Comparison of ENCODE assay signal across 9 cellular contexts in genomic region chr11:10307022-10307410, GRCh38. TPM values are rescaled to one million over a fixed set of nuclear protein-coding genes. Genes with fewer than 3 reads are reported as not detected.
A peak's percentile ranks its signal among the peaks of the same experiment; 100 is the strongest.
DNase-seq lines count a peak whose midpoint lies in the region; TF ChIP-seq lines count a peak whose summit lies in the region.
"Had no signal": no experiment of that assay in that cellular context is flagged by ENCODE, and none has a peak within 500 bp of the region (broad histone marks: within the 10 kb centered on the region; RNA-seq: fewer than 3 reads in every experiment).

No MANE protein-coding gene starts in this region.

- peaks cover 18 to 19% of the 10 kb centered on the region in 2 donors for H3K27me3 Mint-ChIP-seq in CD8-positive, alpha-beta memory T cell
- H3K27me3 Mint-ChIP-seq in neural crest cell (ENCODE audit: low read depth), result peaks cover 79% of the 10 kb centered on the region

- WGBS in ectodermal cell, 2 experiments, result 2 to 3% methylated on average over 7 to 10 of the region's 10 CpGs

- peak overlapping the region in 3 of 8 donors; percentile 1 to 17 (median 8) for H3K27ac Mint-ChIP-seq in CD8-positive, alpha-beta memory T cell
- no peak overlapping the region for H3K27ac Mint-ChIP-seq in neural crest cell (ENCODE audit: unreplicated experiment)

- no peak for DNase-seq in CD8-positive, alpha-beta memory T cell
- DNase-seq in LNCaP clone FGC (ENCODE audit: low read depth) (peak; percentile 78), neural crest cell (ENCODE audit: low read depth, low spot score) (no peak), NCI-H1092 (lab: John Stamatoyannopoulos, UW) (no peak), G401 (ENCODE audit: low spot score) (no peak), HT-29 (ENCODE audit: low spot score) (no peak), nucleus accumbens (lab: John Stamatoyannopoulos, UW) (no peak)

- TF ChIP-seq CTCF in LNCaP clone FGC (IDR thresholded peaks at IDR 0.05; ENCODE audit: control insufficient read depth, extremely low read depth, insufficient read depth), result no peak
- no peak for TF ChIP-seq CTCF in neural crest cell (conservative IDR thresholded peaks at IDR 0.05)

- peaks cover 37 to 51% (median 50%) of the 10 kb centered on the region in 3 donors for H3K4me1 Mint-ChIP-seq in CD8-positive, alpha-beta memory T cell
- peaks cover 44% of the 10 kb centered on the region for H3K4me1 Mint-ChIP-seq in neural crest cell

- H3K4me3 ChIP-seq in CD8-positive, alpha-beta memory T cell (ENCODE audit: low read length), result peak overlapping the region; percentile 93
- H3K4me3 ChIP-seq in LNCaP clone FGC (ENCODE audit: low read depth, low read length), result peak overlapping the region; percentile 37
- peak overlapping the region; percentile 45 for H3K4me3 ChIP-seq in ectodermal cell (ENCODE audit: insufficient read depth, low read depth, low read length)

- in situ Hi-C loops in G401 (cut with HindIII; ENCODE audit: low sequenced_read_pairs), result loop anchor here (25.0 kb wide), 1 partner anchor 470 kb away; no protein-coding TSS in a partner anchor

- no peaks in the 10 kb centered on the region for H3K9me3 ChIP-seq in CD8-positive, alpha-beta memory T cell (ENCODE audit: low read length)
- H3K9me3 ChIP-seq in ectodermal cell (ENCODE audit: control insufficient read depth, low read length), result no peaks in the 10 kb centered on the region

- peak overlapping the region; percentile 97 to 100 (median 99) for H3K4me3 Mint-ChIP-seq in CD8-positive, alpha-beta memory T cell
- H3K4me3 Mint-ChIP-seq in neural crest cell, result peak overlapping the region; percentile 90

- H3K27ac ChIP-seq in CD8-positive, alpha-beta memory T cell (ENCODE audit: low read depth, low read length), result no peak overlapping the region
- H3K27ac ChIP-seq in ectodermal cell (ENCODE audit: insufficient read depth, low read depth, low read length, poor library complexity, severe bottlenecking), result no peak overlapping the region

- H3K27me3 ChIP-seq in CD8-positive, alpha-beta memory T cell (ENCODE audit: insufficient read depth, low read length, poor library complexity, severe bottlenecking), result peaks cover 36% of the 10 kb centered on the region
- H3K27me3 ChIP-seq in ectodermal cell (ENCODE audit: control insufficient read depth, insufficient read depth, low read length, poor library complexity, severe bottlenecking), result peaks cover 81% of the 10 kb centered on the region

- no peaks in the 10 kb centered on the region for H3K36me3 ChIP-seq in CD8-positive, alpha-beta memory T cell (ENCODE audit: insufficient read depth, low read length)
- no peaks in the 10 kb centered on the region for H3K36me3 ChIP-seq in ectodermal cell (ENCODE audit: control insufficient read depth, insufficient read depth, low read length)

- no peaks in the 10 kb centered on the region for H3K9me3 Mint-ChIP-seq in CD8-positive, alpha-beta memory T cell
- H3K9me3 Mint-ChIP-seq in neural crest cell, result no peaks in the 10 kb centered on the region

- peaks cover 53% of the 10 kb centered on the region for H3K4me1 ChIP-seq in CD8-positive, alpha-beta memory T cell (ENCODE audit: insufficient read depth, low read length)
- peaks cover 30% of the 10 kb centered on the region for H3K4me1 ChIP-seq in ectodermal cell (ENCODE audit: control insufficient read depth, insufficient read depth, low read length)

- CTCF ChIA-PET in CD8-positive, alpha-beta memory T cell (lab: Charles Lee), result interaction anchor here (0.7 to 7.2 kb wide), 35 partner anchors 8 to 772 kb away, joined by 3 to 115 read pairs (median 4); partner anchors contain the start of genes RNF141 and WEE1

- POLR2A ChIA-PET in CD8-positive, alpha-beta memory T cell (lab: Charles Lee), result interaction anchor here (1.6 kb wide), 1 partner anchor 100 kb away, joined by 7 read pairs; no protein-coding TSS in a partner anchor

- peaks cover 0 to 14% (median 0%) of the 10 kb centered on the region in 3 donors for H3K36me3 Mint-ChIP-seq in CD8-positive, alpha-beta memory T cell
- no peaks in the 10 kb centered on the region for H3K36me3 Mint-ChIP-seq in neural crest cell (ENCODE audit: low read depth)

RNA-seq across cellular contexts. Expression of gene ADM, which starts 2.1 kb away (rescaled TPM):
- under 1 TPM; 0.24 to 0.64 TPM for total RNA-seq in CD8-positive, alpha-beta memory T cell
- 0.16 TPM for polyA plus RNA-seq in CD8-positive, alpha-beta memory T cell
- polyA plus RNA-seq in ectodermal cell (2013, experiment 1 of 4), result 3.0 TPM
- 1.8 TPM for polyA plus RNA-seq in ectodermal cell (2013, experiment 2 of 4)
- polyA plus RNA-seq in ectodermal cell (2013, experiment 3 of 4), result 1.7 TPM
- 2.0 TPM for polyA plus RNA-seq in ectodermal cell (2013, experiment 4 of 4)
- total RNA-seq in neural crest cell, result 12.3 and 13.9 TPM in 2 replicates
- 209 and 276 TPM in 2 replicates for total RNA-seq in G401 (2014; rRNA removed; shearing (Covaris generic))
- total RNA-seq in HT-29 (2014; rRNA removed; shearing (Covaris generic)), result 33.3 and 37.6 TPM in 2 replicates
- total RNA-seq: HT1080 had no signal

RNA-seq across cellular contexts. Expression of gene SBF2, which starts 13.0 kb away (rescaled TPM):
- 1 to 10 TPM; 3.7 to 4.2 TPM for total RNA-seq in CD8-positive, alpha-beta memory T cell
- 4.3 TPM for polyA plus RNA-seq in CD8-positive, alpha-beta memory T cell
- polyA plus RNA-seq in ectodermal cell (2013, experiment 1 of 4), result 17.0 TPM
- 18.1 TPM for polyA plus RNA-seq in ectodermal cell (2013, experiment 2 of 4)
- polyA plus RNA-seq in ectodermal cell (2013, experiment 3 of 4), result 16.7 TPM
- polyA plus RNA-seq in ectodermal cell (2013, experiment 4 of 4), result 15.8 TPM
- total RNA-seq in neural crest cell, result 30.2 and 34.5 TPM in 2 replicates
- 35.9 and 67.9 TPM in 2 replicates for total RNA-seq in G401 (2014; rRNA removed; shearing (Covaris generic))
- total RNA-seq in HT-29 (2014; rRNA removed; shearing (Covaris generic)), result 24.4 and 27.1 TPM in 2 replicates

Comparison
In these comparisons a context has a peak if more than half of its experiments do, and no peak if none do; other contexts are left out.
1. H3K4me3 ChIP-seq: peak in every context shown above with its lines; median percentile 93 in CD8-positive, alpha-beta memory T cell; 45 in ectodermal cell; 37 in LNCaP clone FGC.